23 cellular contexts compared by ENCODE assay signal in the genomic region with DNA sequence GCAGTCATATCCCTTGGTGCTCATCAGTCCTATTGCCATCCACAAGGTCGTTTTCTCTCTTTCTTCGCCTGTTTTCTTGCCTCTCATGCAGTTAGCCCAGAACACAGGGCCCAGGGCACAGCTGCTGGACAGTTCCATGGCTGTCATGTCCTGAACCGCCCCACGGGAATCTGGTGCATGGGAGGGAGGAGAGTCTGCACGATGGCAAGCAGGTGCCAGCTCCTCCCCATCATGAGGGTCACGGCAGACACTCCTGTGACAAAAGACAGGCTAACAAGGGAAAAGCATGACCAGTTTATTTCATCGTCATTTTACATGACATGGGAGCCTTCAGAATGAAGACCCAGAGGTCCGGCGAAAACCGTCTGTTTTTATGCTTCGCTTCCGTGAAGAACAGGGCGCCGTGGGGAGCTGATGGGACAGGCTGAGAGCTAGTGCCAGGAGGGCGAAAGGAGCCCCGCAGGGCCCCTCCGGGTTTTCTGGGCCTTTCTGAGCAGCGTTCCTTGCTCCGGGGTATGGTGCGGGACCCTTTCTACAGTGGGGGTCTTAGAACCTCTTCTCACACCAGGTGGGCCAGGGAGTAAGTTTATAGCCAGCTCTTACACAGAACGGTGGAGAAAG.
A peak's percentile ranks its signal among the peaks of the same experiment; 100 is the strongest.
DNase-seq lines count a peak whose midpoint lies in the region; TF ChIP-seq lines count a peak whose summit lies in the region.
"Had no signal": no experiment of that assay in that cellular context is flagged by ENCODE, and none has a peak within 500 bp of the region (broad histone marks: within the 10 kb centered on the region; RNA-seq: fewer than 3 reads in every experiment).

No MANE protein-coding gene starts in this region.

- peaks cover 100% of the 10 kb centered on the region for H3K36me3 Mint-ChIP-seq in Caco-2 (ENCODE audit: insufficient read depth, unreplicated experiment)
- peaks cover 28% of the 10 kb centered on the region for H3K36me3 Mint-ChIP-seq in chondrocyte (ENCODE audit: low read depth)
- peaks cover 43% of the 10 kb centered on the region for H3K36me3 Mint-ChIP-seq in nephron progenitor cell (ENCODE audit: low read depth)
- peaks cover 15% of the 10 kb centered on the region for H3K36me3 Mint-ChIP-seq in type B pancreatic cell
- H3K36me3 Mint-ChIP-seq in activated naive CD8-positive, alpha-beta T cell treated with anti-CD3 and anti-CD28 coated beads for 36 hours = no peaks in the 10 kb centered on the region

- DNase-seq in Caco-2 (no peak), chondrocyte (ENCODE audit: low spot score) (no peak), nephron progenitor cell (no peak), type B pancreatic cell (ENCODE audit: extremely low spot score, unreplicated experiment) (no peak), foreskin melanocyte (no peak), mucosa of gallbladder (ENCODE audit: low spot score) (no peak)
- DNase-seq in activated naive CD8-positive, alpha-beta T cell treated with anti-CD3 and anti-CD28 coated beads for 36 hours = no peak
- DNase-seq: AML-193; C1 segment of cervical spinal cord; CD4-positive, alpha-beta memory T cell; DMS 273 treated with DMSO at 0.1 percent for 48 hours; DMS79; GF-D8; KG1; MG63; NCI-H1105 treated with DMSO at 0.1 percent for 48 hours; NCI-H146; NCI-H1930; NCI-H446 treated with DMSO at 0.1 percent for 48 hours; NCI-H526; NCI-H82; NK-92 treated with Interleukin-12 subunit alpha and Interleukin-12 subunit beta, amount 100 ng/mL, for 24 hours; PC-3 had no signal

- CTCF ChIA-PET in Caco-2 (lab: Charles Lee) = interaction anchor here (1.0 to 1.5 kb wide), 2 partner anchors 232 to 408 kb away, joined by 4 read pairs; no protein-coding TSS in a partner anchor

- H3K27me3 Mint-ChIP-seq in Caco-2 (ENCODE audit: insufficient read depth, unreplicated experiment) (no peaks in the 10 kb centered on the region), chondrocyte (ENCODE audit: low read depth) (no peaks in the 10 kb centered on the region), nephron progenitor cell (ENCODE audit: low read depth, poor library complexity) (no peaks in the 10 kb centered on the region), type B pancreatic cell (no peaks in the 10 kb centered on the region)
- H3K27me3 Mint-ChIP-seq in activated naive CD8-positive, alpha-beta T cell treated with anti-CD3 and anti-CD28 coated beads for 36 hours = no peaks in the 10 kb centered on the region

- H3K27ac Mint-ChIP-seq in Caco-2 (ENCODE audit: unreplicated experiment) (peak overlapping the region; percentile 76), chondrocyte (ENCODE audit: unreplicated experiment) (peak overlapping the region; percentile 69), nephron progenitor cell (peak overlapping the region; percentile 77), type B pancreatic cell (peak overlapping the region; percentile 58)
- H3K27ac Mint-ChIP-seq in activated naive CD8-positive, alpha-beta T cell treated with anti-CD3 and anti-CD28 coated beads for 36 hours = no peak overlapping the region

- TF ChIP-seq CTCF in Caco-2 (IDR thresholded peaks at IDR 0.05; ENCODE audit: insufficient read depth in 1 of 2, low read depth in 1 of 2, low read length in 1 of 2, severe bottlenecking in 1 of 2, unreplicated experiment in 1 of 2) (no peak), chondrocyte (IDR thresholded peaks at IDR 0.05) (no peak), nephron progenitor cell (IDR thresholded peaks at IDR 0.05) (no peak), type B pancreatic cell (conservative IDR thresholded peaks at IDR 0.05) (no peak)

- peaks cover 14% of the 10 kb centered on the region for H3K4me1 Mint-ChIP-seq in Caco-2 (ENCODE audit: low read depth, unreplicated experiment)
- H3K4me1 Mint-ChIP-seq in chondrocyte (ENCODE audit: low read depth) = peaks cover 27% of the 10 kb centered on the region
- peaks cover 41% of the 10 kb centered on the region for H3K4me1 Mint-ChIP-seq in nephron progenitor cell
- H3K4me1 Mint-ChIP-seq in type B pancreatic cell (ENCODE audit: unreplicated experiment) = peaks cover 13% of the 10 kb centered on the region
- peaks cover 14% of the 10 kb centered on the region for H3K4me1 Mint-ChIP-seq in activated naive CD8-positive, alpha-beta T cell treated with anti-CD3 and anti-CD28 coated beads for 36 hours

- intact Hi-C loops in Caco-2 (cut with micrococcal nuclease; ENCODE audit: unreplicated experiment) = no loop called here

- BruUV-seq in Caco-2 (replicated peaks; lab: Mats Ljungman, UMichigan) = no TSS peak

- no peak overlapping the region for H3K4me3 ChIP-seq in Caco-2 (ENCODE audit: low read depth, low read length)
- H3K4me3 ChIP-seq: MG63 had no signal

- H3K4me3 Mint-ChIP-seq in Caco-2 (ENCODE audit: unreplicated experiment) (no peak overlapping the region), chondrocyte (ENCODE audit: unreplicated experiment) (no peak overlapping the region), nephron progenitor cell (no peak overlapping the region), type B pancreatic cell (no peak overlapping the region)
- no peak overlapping the region for H3K4me3 Mint-ChIP-seq in activated naive CD8-positive, alpha-beta T cell treated with anti-CD3 and anti-CD28 coated beads for 36 hours
- H3K4me3 Mint-ChIP-seq: CD4-positive, alpha-beta memory T cell had no signal

- H3K9me3 Mint-ChIP-seq in Caco-2 (ENCODE audit: unreplicated experiment) (no peaks in the 10 kb centered on the region), chondrocyte (ENCODE audit: low read depth) (no peaks in the 10 kb centered on the region), nephron progenitor cell (no peaks in the 10 kb centered on the region), type B pancreatic cell (no peaks in the 10 kb centered on the region)
- H3K9me3 Mint-ChIP-seq in activated naive CD8-positive, alpha-beta T cell treated with anti-CD3 and anti-CD28 coated beads for 36 hours = no peaks in the 10 kb centered on the region
- H3K9me3 Mint-ChIP-seq: CD4-positive, alpha-beta memory T cell had no signal

- H3K27me3 ChIP-seq in Caco-2 (replicated peaks; ENCODE audit: control insufficient read depth, insufficient read depth, low read length) = no peaks in the 10 kb centered on the region
- H3K27me3 ChIP-seq: MG63 had no signal

- H3K36me3 ChIP-seq in Caco-2 (ENCODE audit: control insufficient read depth, insufficient read depth, low read length) = peaks cover 6% of the 10 kb centered on the region; the same call in 1 of the 2 replicates

- POLR2A ChIA-PET in Caco-2 (lab: Charles Lee) = no interaction called here

- H3K4me1 ChIP-seq in Caco-2 = no peaks in the 10 kb centered on the region

- H3K9me3 ChIP-seq in Caco-2 = no peaks in the 10 kb centered on the region
- H3K9me3 ChIP-seq: MG63 had no signal
